Comparison of ENCODE assay signal across 1 cellular context in the genomic region with DNA sequence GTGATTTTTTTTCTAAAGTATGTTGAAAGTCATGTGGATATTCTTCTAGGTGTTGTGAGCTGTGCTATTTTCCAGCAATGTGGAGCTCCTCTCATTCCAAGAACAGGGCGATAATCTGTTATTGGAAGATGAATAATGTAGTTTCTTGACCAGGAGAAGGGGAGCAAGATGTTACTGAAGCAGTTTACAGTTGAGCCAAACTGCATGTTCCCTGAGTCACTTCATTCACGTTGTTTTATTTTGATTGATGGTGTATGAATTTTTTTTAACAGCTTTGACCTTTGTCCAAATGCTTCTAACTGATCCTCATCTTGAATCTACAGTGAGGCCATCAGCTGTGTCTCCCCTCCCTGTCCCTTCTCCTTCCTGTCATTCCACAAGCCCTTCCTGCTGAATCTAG.
TF ChIP-seq lines count a peak whose summit lies in the region.

No MANE protein-coding gene starts in this region.

TF ChIP-seq in A549, 52 proteins besides CTCF, POLR2A, EP300 and RAD21 (continued from another document):
- TF ChIP-seq, protein P1, sequence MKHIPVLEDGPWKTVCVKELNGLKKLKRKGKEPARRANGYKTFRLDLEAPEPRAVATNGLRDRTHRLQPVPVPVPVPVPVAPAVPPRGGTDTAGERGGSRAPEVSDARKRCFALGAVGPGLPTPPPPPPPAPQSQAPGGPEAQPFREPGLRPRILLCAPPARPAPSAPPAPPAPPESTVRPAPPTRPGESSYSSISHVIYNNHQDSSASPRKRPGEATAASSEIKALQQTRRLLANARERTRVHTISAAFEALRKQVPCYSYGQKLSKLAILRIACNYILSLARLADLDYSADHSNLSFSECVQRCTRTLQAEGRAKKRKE (CRISPR knock-in tag; IDR thresholded peaks at IDR 0.05; ENCODE audit: low read depth) = no peak
- no peak for TF ChIP-seq RCOR1 (IDR thresholded peaks at IDR 0.05; ENCODE audit: low read depth, low read length)
- TF ChIP-seq EHMT2 (IDR thresholded peaks at IDR 0.05; ENCODE audit: low read depth) = no peak
- TF ChIP-seq PHF8 (IDR thresholded peaks at IDR 0.05; ENCODE audit: borderline replicate concordance, low read depth) = no peak
- TF ChIP-seq, protein P2, sequence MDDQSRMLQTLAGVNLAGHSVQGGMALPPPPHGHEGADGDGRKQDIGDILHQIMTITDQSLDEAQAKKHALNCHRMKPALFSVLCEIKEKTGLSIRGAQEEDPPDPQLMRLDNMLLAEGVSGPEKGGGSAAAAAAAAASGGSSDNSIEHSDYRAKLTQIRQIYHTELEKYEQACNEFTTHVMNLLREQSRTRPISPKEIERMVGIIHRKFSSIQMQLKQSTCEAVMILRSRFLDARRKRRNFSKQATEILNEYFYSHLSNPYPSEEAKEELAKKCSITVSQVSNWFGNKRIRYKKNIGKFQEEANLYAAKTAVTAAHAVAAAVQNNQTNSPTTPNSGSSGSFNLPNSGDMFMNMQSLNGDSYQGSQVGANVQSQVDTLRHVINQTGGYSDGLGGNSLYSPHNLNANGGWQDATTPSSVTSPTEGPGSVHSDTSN (IDR thresholded peaks at IDR 0.05) = no peak
- TF ChIP-seq HOXB13 (CRISPR knock-in tag; IDR thresholded peaks at IDR 0.05; ENCODE audit: low read depth) = no peak
- TF ChIP-seq SREBF2 (IDR thresholded peaks at IDR 0.05) = no peak
- no peak for TF ChIP-seq MAFK (IDR thresholded peaks at IDR 0.05; ENCODE audit: partially characterized antibody)
